ENCODE assay signal across 1 cellular context in genomic region chr6:148140772-148141557, GRCh38.
TF ChIP-seq lines count a peak whose summit lies in the region.

No MANE protein-coding gene starts in this region.

TF ChIP-seq in HepG2, 621 proteins besides CTCF, POLR2A, EP300 and RAD21:
- no peak for TF ChIP-seq ZMYM2 (CRISPR knock-in tag; IDR thresholded peaks at IDR 0.05)
- TF ChIP-seq, protein P1, sequence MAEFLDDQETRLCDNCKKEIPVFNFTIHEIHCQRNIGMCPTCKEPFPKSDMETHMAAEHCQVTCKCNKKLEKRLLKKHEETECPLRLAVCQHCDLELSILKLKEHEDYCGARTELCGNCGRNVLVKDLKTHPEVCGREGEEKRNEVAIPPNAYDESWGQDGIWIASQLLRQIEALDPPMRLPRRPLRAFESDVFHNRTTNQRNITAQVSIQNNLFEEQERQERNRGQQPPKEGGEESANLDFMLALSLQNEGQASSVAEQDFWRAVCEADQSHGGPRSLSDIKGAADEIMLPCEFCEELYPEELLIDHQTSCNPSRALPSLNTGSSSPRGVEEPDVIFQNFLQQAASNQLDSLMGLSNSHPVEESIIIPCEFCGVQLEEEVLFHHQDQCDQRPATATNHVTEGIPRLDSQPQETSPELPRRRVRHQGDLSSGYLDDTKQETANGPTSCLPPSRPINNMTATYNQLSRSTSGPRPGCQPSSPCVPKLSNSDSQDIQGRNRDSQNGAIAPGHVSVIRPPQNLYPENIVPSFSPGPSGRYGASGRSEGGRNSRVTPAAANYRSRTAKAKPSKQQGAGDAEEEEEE (CRISPR knock-in tag; IDR thresholded peaks at IDR 0.05; ENCODE audit: borderline replicate concordance) = no peak
- TF ChIP-seq TSC22D2 (CRISPR knock-in tag; IDR thresholded peaks at IDR 0.05; ENCODE audit: borderline replicate concordance) = no peak
- peak; percentile 23; the same call in 1 of the 2 replicates for TF ChIP-seq RAD51 (IDR thresholded peaks at IDR 0.05; ENCODE audit: borderline replicate concordance)
- TF ChIP-seq ASH2L (IDR thresholded peaks at IDR 0.05; ENCODE audit: insufficient read length, low read depth, low read length) = peak; percentile 31
- TF ChIP-seq HNF1A (IDR thresholded peaks at IDR 0.05; ENCODE audit: low read depth) = peak; percentile 45
- TF ChIP-seq HNF1A (CRISPR knock-in tag; IDR thresholded peaks at IDR 0.05; ENCODE audit: borderline replicate concordance) = peak; percentile 23; the same call in 1 of the 2 replicates
- TF ChIP-seq HOXD1 (CRISPR knock-in tag; IDR thresholded peaks at IDR 0.05) = no peak
- TF ChIP-seq, protein P2, sequence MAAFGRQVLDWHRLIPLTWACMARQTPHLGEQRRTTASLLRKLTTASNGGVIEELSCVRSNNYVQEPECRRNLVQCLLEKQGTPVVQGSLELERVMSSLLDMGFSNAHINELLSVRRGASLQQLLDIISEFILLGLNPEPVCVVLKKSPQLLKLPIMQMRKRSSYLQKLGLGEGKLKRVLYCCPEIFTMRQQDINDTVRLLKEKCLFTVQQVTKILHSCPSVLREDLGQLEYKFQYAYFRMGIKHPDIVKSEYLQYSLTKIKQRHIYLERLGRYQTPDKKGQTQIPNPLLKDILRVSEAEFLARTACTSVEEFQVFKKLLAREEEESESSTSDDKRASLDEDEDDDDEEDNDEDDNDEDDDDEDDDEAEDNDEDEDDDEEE (CRISPR knock-in tag; IDR thresholded peaks at IDR 0.05) = no peak
